In the genomic region with DNA sequence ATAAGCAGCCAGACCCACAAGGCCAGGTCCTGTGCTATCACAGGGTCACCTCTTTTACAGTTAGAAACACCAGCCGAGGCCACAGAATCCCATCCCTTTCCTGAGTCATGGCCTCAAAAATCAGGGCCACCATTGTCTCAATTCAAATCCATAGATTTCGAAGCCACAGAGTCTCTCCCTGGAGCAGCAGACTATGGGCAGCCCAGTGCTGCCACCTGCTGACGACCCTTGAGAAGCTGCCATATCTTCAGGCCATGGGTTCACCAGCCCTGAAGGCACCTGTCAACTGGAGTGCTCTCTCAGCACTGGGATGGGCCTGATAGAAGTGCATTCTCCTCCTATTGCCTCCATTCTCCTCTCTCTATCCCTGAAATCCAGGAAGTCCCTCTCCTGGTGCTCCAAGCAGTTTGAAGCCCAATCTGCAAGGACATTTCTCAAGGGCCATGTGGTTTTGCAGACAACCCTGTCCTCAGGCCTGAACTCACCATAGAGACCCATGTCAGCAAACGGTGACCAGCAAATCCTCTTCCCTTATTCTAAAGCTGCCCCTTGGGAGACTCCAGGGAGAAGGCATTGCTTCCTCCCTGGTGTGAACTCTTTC, we compare ENCODE assay signal across 8 cellular contexts. TPM values are rescaled to one million over a fixed set of nuclear protein-coding genes. Genes with fewer than 3 reads are reported as not detected.
DNase-seq lines count a peak whose midpoint lies in the region; ATAC-seq, FAIRE-seq and TF ChIP-seq lines count a peak whose summit lies in the region.

No MANE protein-coding gene starts in this region.

- H3K4me3 Mint-ChIP-seq in activated CD4-positive, alpha-beta memory T cell treated with anti-CD3 and anti-CD28 coated beads for 36 hours, result no peak overlapping the region

- H3K27me3 Mint-ChIP-seq in activated CD4-positive, alpha-beta memory T cell treated with anti-CD3 and anti-CD28 coated beads for 36 hours, result peaks cover 23% of the 10 kb centered on the region

- intact Hi-C loops in activated CD4-positive, alpha-beta memory T cell treated with anti-CD3 and anti-CD28 coated beads for 36 hours (cut with micrococcal nuclease), result loop anchor here (1.0 to 5.0 kb wide), 2 partner anchors 152 to 381 kb away; a partner anchor contains a TSS

- peaks cover 2% of the 10 kb centered on the region for H3K9me3 Mint-ChIP-seq in activated CD4-positive, alpha-beta memory T cell treated with anti-CD3 and anti-CD28 coated beads for 36 hours

- FAIRE-seq in H54 (lab: Jason Lieb, UNC), result peak; percentile 70

- H3K36me3 Mint-ChIP-seq in activated CD4-positive, alpha-beta memory T cell treated with anti-CD3 and anti-CD28 coated beads for 36 hours, result no peaks in the 10 kb centered on the region

- no peak for ATAC-seq in HG03469 (IDR thresholded peaks at IDR 0.05; ENCODE audit: unreplicated experiment)

- CTCF ChIA-PET in activated CD4-positive, alpha-beta memory T cell treated with anti-CD3 and anti-CD28 coated beads for 36 hours (lab: Charles Lee), result interaction anchor here (0.8 to 5.0 kb wide), 18 partner anchors 10 to 590 kb away, joined by 3 to 59 read pairs (median 4); a partner anchor contains a TSS

- no peak for TF ChIP-seq POLR2A in H54 (IDR thresholded peaks at IDR 0.05; ENCODE audit: low read depth, low read length)

- peak; percentile 82 for DNase-seq in AG08395 (ENCODE audit: low spot score)
- DNase-seq in H54 (ENCODE audit: insufficient read length, low spot score), result peak; percentile 75
- peak; percentile 29 to 74 for DNase-seq in NCI-H524 (lab: John Stamatoyannopoulos, UW)
- DNase-seq in activated CD4-positive, alpha-beta memory T cell treated with anti-CD3 and anti-CD28 coated beads for 36 hours, result peak; percentile 73
- peak; percentile 61 for DNase-seq in effector CD4-positive, alpha-beta T cell
- DNase-seq in medulla oblongata (ENCODE audit: extremely low spot score), result peak; percentile 74
- DNase-seq in stimulated activated CD8-positive, alpha-beta memory T cell treated with anti-CD3 and anti-CD28 coated beads, Interleukin-15, amount 100 ng/mL, for 4 hours (ENCODE audit: low read depth in 2 of 2), result peak; percentile 9 to 22

- H3K27ac Mint-ChIP-seq in activated CD4-positive, alpha-beta memory T cell treated with anti-CD3 and anti-CD28 coated beads for 36 hours, result no peak overlapping the region

- no peaks in the 10 kb centered on the region for H3K4me1 Mint-ChIP-seq in activated CD4-positive, alpha-beta memory T cell treated with anti-CD3 and anti-CD28 coated beads for 36 hours (ENCODE audit: low read depth)

- POLR2A ChIA-PET in activated CD4-positive, alpha-beta memory T cell treated with anti-CD3 and anti-CD28 coated beads for 36 hours (lab: Charles Lee), result no interaction called here

RNA-seq across cellular contexts. Expression of a gene that starts 39.6 kb away (rescaled TPM):
- total RNA-seq in activated CD4-positive, alpha-beta memory T cell treated with anti-CD3 and anti-CD28 coated beads for 36 hours, result not detected

RNA-seq across cellular contexts. Expression of a gene that starts 52.3 kb away (rescaled TPM):
- total RNA-seq in activated CD4-positive, alpha-beta memory T cell treated with anti-CD3 and anti-CD28 coated beads for 36 hours, result 10 to 100 TPM; 13.0 to 13.5 TPM

Comparison
In these comparisons a context has a peak if more than half of its experiments do, and no peak if none do; other contexts are left out.
1. DNase-seq: peak in every context shown above with its lines; median percentile 82 in AG08395; 75 in H54; 74 in medulla oblongata; 73 in activated CD4-positive, alpha-beta memory T cell treated with anti-CD3 and anti-CD28 coated beads for 36 hours; 61 in effector CD4-positive, alpha-beta T cell; 52 in NCI-H524; 16 in stimulated activated CD8-positive, alpha-beta memory T cell treated with anti-CD3 and anti-CD28 coated beads, Interleukin-15, amount 100 ng/mL, for 4 hours.